27 cellular contexts compared by ENCODE assay signal in the genomic region with DNA sequence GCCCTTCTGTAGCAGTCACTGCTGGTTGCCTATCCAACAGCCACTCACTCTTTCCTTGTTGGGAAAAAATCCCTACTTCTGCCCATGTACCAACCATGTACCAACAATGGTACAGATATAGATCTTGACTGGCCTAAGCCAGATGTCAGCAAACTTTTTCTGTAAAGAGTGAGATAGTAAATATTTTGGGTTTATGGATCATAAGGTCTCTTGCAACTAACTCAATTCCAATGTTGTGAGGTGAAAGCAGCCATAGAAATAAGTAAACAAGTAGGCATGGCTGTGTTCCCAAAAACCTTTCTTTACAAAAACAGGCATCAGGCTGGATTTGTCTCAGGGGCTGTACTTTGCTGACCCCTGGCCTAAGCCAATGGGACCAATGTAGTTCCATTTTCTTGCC.
DNase-seq lines count a peak whose midpoint lies in the region; TF ChIP-seq lines count a peak whose summit lies in the region.
"Had no signal": no experiment of that assay in that cellular context is flagged by ENCODE, and none has a peak within 500 bp of the region (broad histone marks: within the 10 kb centered on the region; RNA-seq: fewer than 3 reads in every experiment).

No MANE protein-coding gene starts in this region.

- no peak overlapping the region for H3K9ac ChIP-seq in smooth muscle cell (ENCODE audit: low read depth)

- peak overlapping the region; percentile 78 for H3K27ac ChIP-seq in smooth muscle cell (ENCODE audit: low read depth)
- H3K27ac ChIP-seq: lower lobe of right lung, pancreas, right lobe of liver, thyroid gland had no signal

- no peaks in the 10 kb centered on the region for H3K36me3 ChIP-seq in smooth muscle cell (ENCODE audit: low read depth)
- H3K36me3 ChIP-seq: BE2C, heart left ventricle, lower lobe of right lung, pancreas, right lobe of liver, thyroid gland had no signal

- no peaks in the 10 kb centered on the region for H4K20me1 ChIP-seq in smooth muscle cell (ENCODE audit: low read depth)

- no peaks in the 10 kb centered on the region for H3K79me2 ChIP-seq in smooth muscle cell (ENCODE audit: low read depth)

- TF ChIP-seq CTCF in brain (conservative IDR thresholded peaks at IDR 0.05) (no peak), fibroblast of the aortic adventitia (IDR thresholded peaks at IDR 0.05; ENCODE audit: insufficient read depth, low read length) (no peak), smooth muscle cell (IDR thresholded peaks at IDR 0.05; ENCODE audit: borderline replicate concordance, insufficient read depth, poor library complexity, severe bottlenecking) (no peak)

- no peaks in the 10 kb centered on the region for H3K9me3 ChIP-seq in smooth muscle cell (replicated peaks; ENCODE audit: low read depth)
- H3K9me3 ChIP-seq: BE2C, heart left ventricle, lower lobe of right lung, pancreas, right lobe of liver, thyroid gland had no signal

- no peaks in the 10 kb centered on the region for H3K27me3 Mint-ChIP-seq in brain

- no peaks in the 10 kb centered on the region for H3K9me3 Mint-ChIP-seq in brain
- H3K9me3 Mint-ChIP-seq: immature natural killer cell, WTC11 had no signal

- peak overlapping the region; percentile 67 for H3K4me2 ChIP-seq in smooth muscle cell

- peak; percentile 51 for DNase-seq in HCEC 1CT
- DNase-seq in fibroblast of the aortic adventitia (ENCODE audit: low read depth), result peak; percentile 17
- DNase-seq in smooth muscle cell (lab: John Stamatoyannopoulos, UW; ENCODE audit: unreplicated experiment), result no peak
- DNase-seq in DMS79 (lab: John Stamatoyannopoulos, UW), result no peak
- DNase-seq in HPDE6-E6E7 (ENCODE audit: extremely low spot score), result no peak
- no peak for DNase-seq in NCI-H446 treated with DMSO at 0.1 percent for 48 hours (lab: John Stamatoyannopoulos, UW)
- DNase-seq: activated CD8-positive, alpha-beta T cell treated with anti-CD3 and anti-CD28 coated beads, Interleukin-2, amount 10 ng/mL, durations not matched to agents 7 days and 5 days; activated naive CD4-positive, alpha-beta T cell treated with anti-CD3 and anti-CD28 coated beads, Interleukin-2, amount 50 U/mL, for 16 hours; activated T-cell treated with anti-CD3 and anti-CD28 coated beads, Interleukin-2, amount 50 U/mL, for 48 hours; BE2C; heart left ventricle; immature natural killer cell; lower lobe of right lung; naive B cell; NCI-H1417 treated with DMSO at 0.1 percent for 48 hours; NCI-H2171; NCI-H748 treated with DMSO at 0.1 percent for 48 hours; OCI-M1; pancreas; right lobe of liver; SIG-M5; stimulated activated CD4-positive, alpha-beta T cell treated with anti-CD3 and anti-CD28 coated beads, Interleukin-1b, Interleukin-23, amount 100 ng/mL, for 48 hours; stimulated activated naive CD4-positive, alpha-beta T cell; T-helper 2 cell; thyroid gland had no signal

- peaks cover 7% of the 10 kb centered on the region for H3K4me1 ChIP-seq in smooth muscle cell (ENCODE audit: low read depth)
- H3K4me1 ChIP-seq: BE2C, lower lobe of right lung, right lobe of liver had no signal

- no peak overlapping the region for H2AFZ ChIP-seq in smooth muscle cell (ENCODE audit: low read depth)

- peak overlapping the region in 4 of 5 experiments; percentile 43 to 64 (median 50) for H3K27ac Mint-ChIP-seq in brain
- H3K27ac Mint-ChIP-seq: activated CD8-positive, alpha-beta T cell treated with anti-CD3 and anti-CD28 coated beads, Interleukin-2, amount 10 ng/mL, durations not matched to agents 7 days and 5 days; immature natural killer cell; naive B cell; WTC11 had no signal

- no peak overlapping the region for H3K4me3 Mint-ChIP-seq in brain
- H3K4me3 Mint-ChIP-seq: activated CD8-positive, alpha-beta T cell treated with anti-CD3 and anti-CD28 coated beads, Interleukin-2, amount 10 ng/mL, durations not matched to agents 7 days and 5 days; immature natural killer cell; naive B cell; WTC11 had no signal

- no peaks in the 10 kb centered on the region for H3K27me3 ChIP-seq in smooth muscle cell (ENCODE audit: low read depth)
- H3K27me3 ChIP-seq: BE2C, heart left ventricle, pancreas, right lobe of liver, thyroid gland had no signal

- H3K4me1 Mint-ChIP-seq in brain, result peaks cover 22% of the 10 kb centered on the region
- H3K4me1 Mint-ChIP-seq: immature natural killer cell, naive B cell had no signal

- peaks cover 40% of the 10 kb centered on the region for H3K36me3 Mint-ChIP-seq in brain
- H3K36me3 Mint-ChIP-seq: immature natural killer cell, naive B cell, WTC11 had no signal

- H3F3A ChIP-seq in smooth muscle cell (ENCODE audit: low read depth), result no peaks in the 10 kb centered on the region

- no peak overlapping the region for H3K4me3 ChIP-seq in fibroblast of the aortic adventitia (ENCODE audit: low read depth, low read length)
- H3K4me3 ChIP-seq in smooth muscle cell, result no peak overlapping the region
- H3K4me3 ChIP-seq: heart left ventricle, lower lobe of right lung, pancreas, right lobe of liver, thyroid gland had no signal

Comparison
In these comparisons a context has a peak if more than half of its experiments do, and no peak if none do; other contexts are left out.
1. DNase-seq: peak in HCEC 1CT (single experiment) and fibroblast of the aortic adventitia (single experiment); none in smooth muscle cell (single experiment), DMS79 (single experiment), HPDE6-E6E7 (single experiment) and NCI-H446 treated with DMSO at 0.1 percent for 48 hours (single experiment).